ENCODE assay signal across 10 cellular contexts in genomic region chr9:136587944-136588662, GRCh38. TPM values are rescaled to one million over a fixed set of nuclear protein-coding genes. Genes with fewer than 3 reads are reported as not detected.
A peak's percentile ranks its signal among the peaks of the same experiment; 100 is the strongest.
DNase-seq lines count a peak whose midpoint lies in the region; ATAC-seq and TF ChIP-seq lines count a peak whose summit lies in the region.
"Had no signal": no experiment of that assay in that cellular context is flagged by ENCODE, and none has a peak within 500 bp of the region (broad histone marks: within the 10 kb centered on the region; RNA-seq: fewer than 3 reads in every experiment).

No MANE protein-coding gene starts in this region.

- DNase-seq in activated gamma-delta T cell treated with Interleukin-2 at 50 U/mL for 16 hours, result peak; percentile 21
- DNase-seq in activated gamma-delta T cell (lab: John Stamatoyannopoulos, UW), result no peak
- DNase-seq in WTC11 (ENCODE audit: low spot score), result peak; percentile 90
- no peak for DNase-seq in stimulated activated naive CD8-positive, alpha-beta T cell treated with anti-CD3 and anti-CD28 coated beads, Interleukin-15, amount 100 ng/mL, for 72 hours
- DNase-seq in SKM-1 (lab: John Stamatoyannopoulos, UW; ENCODE audit: unreplicated experiment), result no peak
- DNase-seq in NCI-H2081 treated with DMSO at 0.1 percent for 48 hours (lab: John Stamatoyannopoulos, UW), result no peak
- DNase-seq: HCEC 1CT, hippocampal formation had no signal

- TF ChIP-seq CTCF in WTC11 (IDR thresholded peaks at IDR 0.05), result no peak

- H3K27me3 ChIP-seq in iPS-20b (ENCODE audit: insufficient read depth, low read length), result no peaks in the 10 kb centered on the region

- POLR2A ChIA-PET in WTC11 (lab: Charles Lee), result interaction anchor here (0.5 to 2.5 kb wide), 8 partner anchors 16 to 691 kb away, joined by 3 to 28 read pairs (median 4); partner anchors contain the start of gene TUBB4B

- ATAC-seq in WTC11 (peak; percentile 63), GM21528 (IDR thresholded peaks at IDR 0.05; ENCODE audit: low FRiP score, unreplicated experiment) (no peak)
- no peak for ATAC-seq in stimulated activated naive CD8-positive, alpha-beta T cell treated with anti-CD3 and anti-CD28 coated beads, Interleukin-15, amount 100 ng/mL, for 72 hours

- no peaks in the 10 kb centered on the region for H3K36me3 Mint-ChIP-seq in WTC11

- no peaks in the 10 kb centered on the region for H3K36me3 ChIP-seq in iPS-20b (ENCODE audit: insufficient read depth, low read depth, low read length)

- peak overlapping the region; percentile 99 for H3K27ac ChIP-seq in iPS-20b (ENCODE audit: low read length)

- no peaks in the 10 kb centered on the region for H3K9me3 ChIP-seq in iPS-20b (ENCODE audit: insufficient read depth, low read depth, low read length)

- no peaks in the 10 kb centered on the region; the same call in 1 of the 2 replicates for H3K27me3 Mint-ChIP-seq in WTC11 (ENCODE audit: low read depth)
- no peaks in the 10 kb centered on the region for H3K27me3 Mint-ChIP-seq in stimulated activated naive CD8-positive, alpha-beta T cell treated with anti-CD3 and anti-CD28 coated beads, Interleukin-15, amount 100 ng/mL, for 72 hours

- H3K9me3 Mint-ChIP-seq in WTC11, result no peaks in the 10 kb centered on the region
- no peaks in the 10 kb centered on the region for H3K9me3 Mint-ChIP-seq in stimulated activated naive CD8-positive, alpha-beta T cell treated with anti-CD3 and anti-CD28 coated beads, Interleukin-15, amount 100 ng/mL, for 72 hours

- H3K4me1 ChIP-seq in iPS-20b (ENCODE audit: insufficient read depth, low read length), result peaks cover 15% of the 10 kb centered on the region

- peak overlapping the region; percentile 98 for H3K27ac Mint-ChIP-seq in WTC11
- peak overlapping the region; percentile 98 to 99 for H3K27ac Mint-ChIP-seq in stimulated activated naive CD8-positive, alpha-beta T cell treated with anti-CD3 and anti-CD28 coated beads, Interleukin-15, amount 100 ng/mL, for 72 hours

- H3K4me1 Mint-ChIP-seq in WTC11, result peaks cover 39% of the 10 kb centered on the region
- peaks cover 24% of the 10 kb centered on the region for H3K4me1 Mint-ChIP-seq in stimulated activated naive CD8-positive, alpha-beta T cell treated with anti-CD3 and anti-CD28 coated beads, Interleukin-15, amount 100 ng/mL, for 72 hours

- peak overlapping the region; percentile 49 for H3K4me3 ChIP-seq in iPS-20b (ENCODE audit: low read length)

- peak overlapping the region; percentile 81; the same call in 1 of the 2 replicates for H3K9ac ChIP-seq in iPS-20b (ENCODE audit: low read depth, low read length)

- H3K4me3 Mint-ChIP-seq in WTC11, result peak overlapping the region; percentile 46
- peak overlapping the region; percentile 70 to 85 for H3K4me3 Mint-ChIP-seq in stimulated activated naive CD8-positive, alpha-beta T cell treated with anti-CD3 and anti-CD28 coated beads, Interleukin-15, amount 100 ng/mL, for 72 hours

- CTCF ChIA-PET in WTC11 (lab: Charles Lee), result interaction anchor here (0.6 to 2.9 kb wide), 25 partner anchors 9 to 225 kb away, joined by 3 to 17 read pairs (median 4); partner anchors contain the start of gene DNLZ

TF ChIP-seq in WTC11, 78 proteins besides CTCF, POLR2A, EP300 and RAD21 (continues in another document):
- TF ChIP-seq CDX4 (CRISPR knock-in tag; IDR thresholded peaks at IDR 0.05; ENCODE audit: borderline replicate concordance), result no peak
- TF ChIP-seq AFF4 (CRISPR knock-in tag; IDR thresholded peaks at IDR 0.05; ENCODE audit: borderline replicate concordance), result no peak
- TF ChIP-seq GRHL2 (CRISPR knock-in tag; IDR thresholded peaks at IDR 0.05; ENCODE audit: insufficient replicate concordance, severe bottlenecking), result no peak
- TF ChIP-seq ZNF423 (CRISPR knock-in tag; IDR thresholded peaks at IDR 0.05), result peak; percentile 92
- no peak for TF ChIP-seq ZNF138 (CRISPR knock-in tag; conservative IDR thresholded peaks at IDR 0.05)
- no peak for TF ChIP-seq ZNF263 (CRISPR knock-in tag; IDR thresholded peaks at IDR 0.05; ENCODE audit: low read depth)
- no peak for TF ChIP-seq GTF2I (CRISPR knock-in tag; conservative IDR thresholded peaks at IDR 0.05)
- TF ChIP-seq CREM (CRISPR knock-in tag; IDR thresholded peaks at IDR 0.05), result no peak
- no peak for TF ChIP-seq TEAD4 (CRISPR knock-in tag; IDR thresholded peaks at IDR 0.05)
- TF ChIP-seq CBFB (CRISPR knock-in tag; IDR thresholded peaks at IDR 0.05; ENCODE audit: low read depth), result no peak
- TF ChIP-seq TEAD1 (CRISPR knock-in tag; IDR thresholded peaks at IDR 0.05), result no peak
- TF ChIP-seq ELF4 (CRISPR knock-in tag; IDR thresholded peaks at IDR 0.05; ENCODE audit: low read depth), result no peak
- peak; percentile 98 for TF ChIP-seq ZNF121 (CRISPR knock-in tag; IDR thresholded peaks at IDR 0.05)
- TF ChIP-seq ZNF671 (CRISPR knock-in tag; IDR thresholded peaks at IDR 0.05), result no peak
- TF ChIP-seq CREB1 (CRISPR knock-in tag; IDR thresholded peaks at IDR 0.05), result no peak
- TF ChIP-seq ZBTB43 (CRISPR knock-in tag; IDR thresholded peaks at IDR 0.05), result peak; percentile 74; the same call in 1 of the 2 replicates
- no peak for TF ChIP-seq ESRRA (CRISPR knock-in tag; IDR thresholded peaks at IDR 0.05; ENCODE audit: borderline replicate concordance)
- TF ChIP-seq SMAD4 (CRISPR knock-in tag; IDR thresholded peaks at IDR 0.05), result no peak
- TF ChIP-seq SP1 (CRISPR knock-in tag; conservative IDR thresholded peaks at IDR 0.05), result peak; percentile 89
- TF ChIP-seq NFYB (CRISPR knock-in tag; conservative IDR thresholded peaks at IDR 0.05; ENCODE audit: low read depth), result no peak
- TF ChIP-seq ZNF281 (CRISPR knock-in tag; IDR thresholded peaks at IDR 0.05), result peak; percentile 84
- TF ChIP-seq MXD4 (CRISPR knock-in tag; IDR thresholded peaks at IDR 0.05; ENCODE audit: borderline replicate concordance), result no peak
- TF ChIP-seq PRRX2 (CRISPR knock-in tag; IDR thresholded peaks at IDR 0.05), result no peak

RNA-seq across cellular contexts. Expression of gene NOTCH1, which starts 42.3 kb away (rescaled TPM):
- total RNA-seq in WTC11 (2021), result 76.7 to 95.6 TPM (median 79.2 TPM) in 3 replicates

Comparison
In these comparisons a context has a peak if more than half of its experiments do, and no peak if none do; other contexts are left out.
1. DNase-seq: peak in activated gamma-delta T cell treated with Interleukin-2 at 50 U/mL for 16 hours (single experiment) and WTC11 (single experiment); none in activated gamma-delta T cell (single experiment), stimulated activated naive CD8-positive, alpha-beta T cell treated with anti-CD3 and anti-CD28 coated beads, Interleukin-15, amount 100 ng/mL, for 72 hours (0 of 2), SKM-1 (single experiment) and NCI-H2081 treated with DMSO at 0.1 percent for 48 hours (single experiment).